In the genomic region with DNA sequence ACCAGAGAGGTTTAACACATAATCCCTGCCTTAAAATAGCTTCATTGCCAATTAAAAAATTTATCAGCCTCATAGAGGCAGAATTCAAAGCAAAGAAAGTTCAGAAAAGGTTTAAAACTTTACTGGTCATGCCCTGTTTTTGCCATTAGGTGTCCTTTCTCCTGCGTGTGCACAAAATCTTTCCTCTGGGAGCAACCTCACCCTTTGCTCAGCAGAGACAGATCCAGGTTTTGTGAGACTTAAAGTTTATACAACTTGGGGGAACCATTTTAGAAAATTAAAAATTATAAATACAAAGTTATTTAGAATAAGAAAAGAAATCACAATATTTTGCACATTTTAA, we compare ENCODE assay signal across 10 cellular contexts. TPM values are rescaled to one million over a fixed set of nuclear protein-coding genes. Genes with fewer than 3 reads are reported as not detected.
DNase-seq lines count a peak whose midpoint lies in the region; ATAC-seq and TF ChIP-seq lines count a peak whose summit lies in the region.
"Had no signal": no experiment of that assay in that cellular context is flagged by ENCODE, and none has a peak within 500 bp of the region (broad histone marks: within the 10 kb centered on the region; RNA-seq: fewer than 3 reads in every experiment).

No MANE protein-coding gene starts in this region.

- in situ Hi-C loops in T47D (cut with HindIII; ENCODE audit: low pct_unique_long_range_greater_than_20kb, low sequenced_read_pairs) = no loop called here

- no peak for ATAC-seq in GM21786 (IDR thresholded peaks at IDR 0.05; ENCODE audit: unreplicated experiment)
- ATAC-seq: activated CD8-positive, alpha-beta memory T cell treated with anti-CD3 and anti-CD28 coated beads, Interleukin-2, amount 10 ng/mL, durations not matched to agents 7 days and 5 days had no signal

- TF ChIP-seq CTCF in GM10266 (IDR thresholded peaks at IDR 0.05; ENCODE audit: control insufficient read depth, insufficient read depth, low read depth, missing control alignments) (peak; percentile 14), LNCAP (IDR thresholded peaks at IDR 0.05) (peak; percentile 61)

- DNase-seq in GM10266 (ENCODE audit: extremely low spot score) (no peak), T47D (ENCODE audit: low read depth in 1 of 2, low spot score in 1 of 2) (peak; percentile 26 to 46), myocyte (ENCODE audit: low read depth) (peak; percentile 30), superior temporal gyrus (ENCODE audit: extremely low spot score) (no peak), foreskin melanocyte (no peak)
- DNase-seq: activated CD8-positive, alpha-beta memory T cell treated with anti-CD3 and anti-CD28 coated beads, Interleukin-2, amount 10 ng/mL, durations not matched to agents 7 days and 5 days; hippocampal formation; NCI-H1694 had no signal

RNA-seq across cellular contexts. Expression of gene SLC22A16, which starts 41.8 kb away (rescaled TPM):
- not detected in 2 replicates for total RNA-seq in myocyte
- polyA plus RNA-seq in myocyte (2012) = not detected
- total RNA-seq: activated CD8-positive, alpha-beta memory T cell treated with anti-CD3 and anti-CD28 coated beads, Interleukin-2, amount 10 ng/mL, durations not matched to agents 7 days and 5 days had no signal

Comparison
In these comparisons a context has a peak if more than half of its experiments do, and no peak if none do; other contexts are left out.
1. DNase-seq: peak in T47D (2 of 2) and myocyte (single experiment); none in GM10266 (single experiment), superior temporal gyrus (single experiment) and foreskin melanocyte (single experiment).